30 cellular contexts compared by ENCODE assay signal in the genomic region with DNA sequence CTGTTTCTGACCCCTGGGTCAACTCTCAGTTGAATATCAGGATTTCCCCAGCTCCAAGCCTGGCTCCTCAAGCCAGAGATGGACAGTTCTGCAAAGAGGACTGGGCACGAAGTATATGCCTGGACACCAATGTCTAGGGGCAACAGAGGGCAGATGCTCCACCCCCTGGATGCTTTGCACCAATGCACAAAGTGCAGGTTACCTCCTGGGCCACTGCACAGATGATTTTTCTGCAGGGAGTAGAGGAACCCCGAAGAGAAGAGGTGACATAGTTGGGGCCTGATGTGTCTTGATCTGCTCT.
"Had no signal": no experiment of that assay in that cellular context is flagged by ENCODE, and none has a peak within 500 bp of the region (broad histone marks: within the 10 kb centered on the region; RNA-seq: fewer than 3 reads in every experiment).

No MANE protein-coding gene starts in this region.

- H3K4me3 Mint-ChIP-seq: activated B cell treated with CpG ODN at 0.5 μM for 24 hours; activated CD8-positive, alpha-beta T cell treated with anti-CD3 and anti-CD28 coated beads for 36 hours; activated naive CD8-positive, alpha-beta T cell; activated T-cell treated with anti-CD3 and anti-CD28 coated beads, Interleukin-2, amount 50 U/mL, for 4 hours; activated T-helper 17 cell treated with anti-CD3 and anti-CD28 coated beads, Interleukin-2, amount 50 U/mL, for 72 hours; effector memory CD8-positive, alpha-beta T cell; T-helper 2 cell treated with Interferon-gamma antibody and Interleukin-4, amounts not matched to agents 5 μg/mL and 100 μg/mL, for 36 hours had no signal

- H3K9me3 ChIP-seq: body of pancreas, esophagus muscularis mucosa, gastroesophageal sphincter had no signal

- ATAC-seq: activated CD4-positive, CD25-positive, alpha-beta regulatory T cell treated with anti-CD3 and anti-CD28 coated beads, Interleukin-2, amount 50 U/mL, for 24 hours; activated CD8-positive, alpha-beta T cell treated with anti-CD3 and anti-CD28 coated beads for 36 hours; activated T-cell treated with anti-CD3 and anti-CD28 coated beads, Interleukin-2, amount 50 U/mL, for 4 hours; activated T-helper 17 cell treated with anti-CD3 and anti-CD28 coated beads, Interleukin-2, amount 50 U/mL, for 72 hours; body of pancreas; effector memory CD8-positive, alpha-beta T cell; foreskin keratinocyte; gastroesophageal sphincter; T-helper 17 cell had no signal

- H3K27ac Mint-ChIP-seq: activated B cell treated with CpG ODN at 0.5 μM for 24 hours; activated CD8-positive, alpha-beta T cell treated with anti-CD3 and anti-CD28 coated beads for 36 hours; activated naive CD8-positive, alpha-beta T cell; activated T-helper 17 cell treated with anti-CD3 and anti-CD28 coated beads, Interleukin-2, amount 50 U/mL, for 72 hours; effector memory CD8-positive, alpha-beta T cell; T-helper 17 cell; T-helper 2 cell treated with Interferon-gamma antibody and Interleukin-4, amounts not matched to agents 5 μg/mL and 100 μg/mL, for 36 hours had no signal

- H3K9me3 Mint-ChIP-seq: activated B cell treated with CpG ODN at 0.5 μM for 24 hours; activated CD8-positive, alpha-beta T cell treated with anti-CD3 and anti-CD28 coated beads for 36 hours; activated T-cell treated with anti-CD3 and anti-CD28 coated beads, Interleukin-2, amount 50 U/mL, for 4 hours; activated T-helper 17 cell treated with anti-CD3 and anti-CD28 coated beads, Interleukin-2, amount 50 U/mL, for 72 hours; effector memory CD8-positive, alpha-beta T cell; T-helper 2 cell treated with Interferon-gamma antibody and Interleukin-4, amounts not matched to agents 5 μg/mL and 100 μg/mL, for 36 hours had no signal

- DNase-seq: activated B cell treated with CpG ODN at 0.5 μM for 24 hours; activated CD4-positive, alpha-beta T cell treated with anti-CD3 and anti-CD28 coated beads for 48 hours; activated CD4-positive, alpha-beta T cell treated with anti-CD3 and anti-CD28 coated beads, Interleukin-2, amount 50 U/mL, for 1 hour; activated CD4-positive, alpha-beta T cell treated with anti-CD3 and anti-CD28 coated beads, Interleukin-2, amount 50 U/mL, for 48 hours; activated CD8-positive, alpha-beta memory T cell treated with anti-CD3 and anti-CD28 coated beads for 24 hours; activated CD8-positive, alpha-beta T cell treated with anti-CD3 and anti-CD28 coated beads for 36 hours; activated effector memory CD4-positive, alpha-beta T cell treated with Interleukin-2 at 50 U/mL for 16 hours; activated gamma-delta T cell treated with Interleukin-2 at 50 U/mL for 16 hours; activated naive CD4-positive, alpha-beta T cell treated with anti-CD3 and anti-CD28 coated beads, Interleukin-2, amount 50 U/mL, for 16 hours; activated naive CD4-positive, alpha-beta T cell treated with Interleukin-2 at 50 U/mL for 16 hours; activated T-cell treated with anti-CD3 and anti-CD28 coated beads, Interleukin-2, amount 50 U/mL, for 4 hours; amniotic stem cell; anterior cingulate cortex; body of pancreas; cortex of kidney; effector CD4-positive, alpha-beta T cell; effector memory CD8-positive, alpha-beta T cell; erythroblast; foreskin keratinocyte; T-helper 1 cell; T-helper 17 cell; T1000; WERI-Rb-1 had no signal

- FAIRE-seq: colon had no signal

- H3K4me3 ChIP-seq: body of pancreas, esophagus muscularis mucosa, gastroesophageal sphincter had no signal

- H3K27ac ChIP-seq: body of pancreas, esophagus muscularis mucosa, foreskin keratinocyte, gastroesophageal sphincter, WERI-Rb-1 had no signal

- H3K27me3 Mint-ChIP-seq: activated B cell treated with CpG ODN at 0.5 μM for 24 hours; activated CD8-positive, alpha-beta T cell treated with anti-CD3 and anti-CD28 coated beads for 36 hours; activated naive CD8-positive, alpha-beta T cell; activated T-helper 17 cell treated with anti-CD3 and anti-CD28 coated beads, Interleukin-2, amount 50 U/mL, for 72 hours; effector memory CD8-positive, alpha-beta T cell; T-helper 17 cell had no signal

- H3K4me1 ChIP-seq: body of pancreas, foreskin keratinocyte had no signal

- H3K36me3 ChIP-seq: WERI-Rb-1 had no signal

- H3K27me3 ChIP-seq: body of pancreas, esophagus muscularis mucosa, foreskin keratinocyte, gastroesophageal sphincter had no signal
